Comparison of ENCODE assay signal across 14 cellular contexts in genomic region chr4:2662598-2662997, GRCh38.
A peak's percentile ranks its signal among the peaks of the same experiment; 100 is the strongest.
DNase-seq lines count a peak whose midpoint lies in the region; ATAC-seq and TF ChIP-seq lines count a peak whose summit lies in the region.
"Had no signal": no experiment of that assay in that cellular context is flagged by ENCODE, and none has a peak within 500 bp of the region (broad histone marks: within the 10 kb centered on the region; RNA-seq: fewer than 3 reads in every experiment).

No MANE protein-coding gene starts in this region.

- TF ChIP-seq CTCF in VCaP (conservative IDR thresholded peaks at IDR 0.05) (no peak), fibroblast of mammary gland (conservative IDR thresholded peaks at IDR 0.05; ENCODE audit: control insufficient read depth, insufficient read depth, low read depth, low read length) (no peak), gastrocnemius medialis (IDR thresholded peaks at IDR 0.05 in 4 of 5, conservative IDR thresholded peaks at IDR 0.05 in 1 of 5) (no peak)

- POLR2A ChIA-PET in activated CD4-positive, alpha-beta T cell treated with anti-CD3 and anti-CD28 coated beads, Interleukin-2, amount 10 ng/mL, durations not matched to agents 7 days and 5 days (lab: Charles Lee), result no interaction called here

- no peak overlapping the region for H4K8ac ChIP-seq in mesendoderm (ENCODE audit: low read depth, low read length)

- H2AK5ac ChIP-seq in mesendoderm (ENCODE audit: low read length), result no peak overlapping the region

- no peak overlapping the region for H3K4ac ChIP-seq in mesendoderm (ENCODE audit: low read depth, low read length)

- H3K56ac ChIP-seq in mesendoderm (ENCODE audit: low read length), result no peak overlapping the region

- no peak overlapping the region for H3K4me2 ChIP-seq in mesendoderm (ENCODE audit: low read length)

- TF ChIP-seq POLR2A in gastrocnemius medialis (IDR thresholded peaks at IDR 0.05), result no peak

- H3K27ac Mint-ChIP-seq in activated CD4-positive, alpha-beta T cell treated with anti-CD3 and anti-CD28 coated beads, Interleukin-2, amount 10 ng/mL, durations not matched to agents 7 days and 5 days, result no peak overlapping the region

- no peak overlapping the region for H3K23ac ChIP-seq in mesendoderm (ENCODE audit: low read length)

- DNase-seq in GM04503 (ENCODE audit: low read depth) (peak; percentile 85), fibroblast of mammary gland (ENCODE audit: low read depth) (peak; percentile 98), gastrocnemius medialis (no peak), mesendoderm (no peak), caudate nucleus (lab: John Stamatoyannopoulos, UW) (no peak), NCI-H1105 (lab: John Stamatoyannopoulos, UW) (no peak)
- DNase-seq in activated CD4-positive, alpha-beta T cell treated with anti-CD3 and anti-CD28 coated beads, Interleukin-2, amount 10 ng/mL, durations not matched to agents 7 days and 5 days, result no peak
- DNase-seq: activated effector memory CD4-positive, alpha-beta T cell treated with Interleukin-2 at 50 U/mL for 16 hours; heart left ventricle; midbrain; NCI-H2029 treated with DMSO at 0.1 percent for 48 hours; testis had no signal

- H3K79me2 ChIP-seq in mesendoderm (ENCODE audit: control insufficient read depth, insufficient read depth, low read length), result no peaks in the 10 kb centered on the region

- H3K36me3 Mint-ChIP-seq in activated CD4-positive, alpha-beta T cell treated with anti-CD3 and anti-CD28 coated beads, Interleukin-2, amount 10 ng/mL, durations not matched to agents 7 days and 5 days (ENCODE audit: low read depth), result peaks cover 61% of the 10 kb centered on the region

- H3K9me3 Mint-ChIP-seq in activated CD4-positive, alpha-beta T cell treated with anti-CD3 and anti-CD28 coated beads, Interleukin-2, amount 10 ng/mL, durations not matched to agents 7 days and 5 days, result no peaks in the 10 kb centered on the region
- H3K9me3 Mint-ChIP-seq: IgD-negative memory B cell had no signal

- no peaks in the 10 kb centered on the region for H3K27me3 Mint-ChIP-seq in activated CD4-positive, alpha-beta T cell treated with anti-CD3 and anti-CD28 coated beads, Interleukin-2, amount 10 ng/mL, durations not matched to agents 7 days and 5 days
- H3K27me3 Mint-ChIP-seq: IgD-negative memory B cell had no signal

- peaks cover 19 to 25% of the 10 kb centered on the region in 2 donors for H3K4me1 ChIP-seq in gastrocnemius medialis
- H3K4me1 ChIP-seq in mesendoderm (ENCODE audit: control insufficient read depth, low read depth, low read length), result no peaks in the 10 kb centered on the region

- CTCF ChIA-PET in activated CD4-positive, alpha-beta T cell treated with anti-CD3 and anti-CD28 coated beads, Interleukin-2, amount 10 ng/mL, durations not matched to agents 7 days and 5 days (lab: Charles Lee), result no interaction called here

- no CpG with 5 or more reads among the region's 4 CpGs for WGBS in mesendoderm (ENCODE audit: extremely low coverage, insufficient coverage, low lambda C conversion rate)

- no peak overlapping the region for H3K9ac ChIP-seq in mesendoderm (ENCODE audit: low read length)

- H2BK120ac ChIP-seq in mesendoderm (ENCODE audit: low read depth, low read length), result no peak overlapping the region

- no peak overlapping the region for H4K5ac ChIP-seq in mesendoderm (ENCODE audit: low read length)

- ATAC-seq in gastrocnemius medialis, result no peak
- ATAC-seq: heart left ventricle had no signal

- no peak overlapping the region for H2BK5ac ChIP-seq in mesendoderm (ENCODE audit: low read length)

- in situ Hi-C loops in gastrocnemius medialis (cut with MboI; ENCODE audit: low sequenced_read_pairs in 4 of 4), result loop anchor here in 1 of 4 donors (5.0 kb wide), 1 partner anchor 70 kb away; no protein-coding TSS in a partner anchor

- H3K27ac ChIP-seq in VCaP (peak overlapping the region; percentile 86), gastrocnemius medialis (peak overlapping the region; percentile 65 to 81 (median 77)), mesendoderm (ENCODE audit: low read depth, low read length) (no peak overlapping the region), caudate nucleus (ENCODE audit: low read depth, low read length) (no peak overlapping the region)
- H3K27ac ChIP-seq: testis had no signal

- no peak overlapping the region for H2BK15ac ChIP-seq in mesendoderm (replicated peaks; ENCODE audit: low read depth)

- H3K27me3 ChIP-seq in gastrocnemius medialis, result no peaks in the 10 kb centered on the region
- H3K27me3 ChIP-seq in mesendoderm (ENCODE audit: insufficient read depth, low read length, poor library complexity), result no peaks in the 10 kb centered on the region
- H3K27me3 ChIP-seq: heart left ventricle, testis had no signal

- H3K4me3 ChIP-seq in fibroblast of mammary gland (ENCODE audit: control insufficient read depth, low read depth, low read length) (no peak overlapping the region), gastrocnemius medialis (no peak overlapping the region), mesendoderm (ENCODE audit: low read length) (no peak overlapping the region)
- H3K4me3 ChIP-seq: heart left ventricle, testis had no signal

- peaks cover 0 to 53% of the 10 kb centered on the region in 2 donors for H3K36me3 ChIP-seq in gastrocnemius medialis
- peaks cover 12% of the 10 kb centered on the region for H3K36me3 ChIP-seq in mesendoderm (ENCODE audit: control insufficient read depth, insufficient read depth, low read length)

- intact Hi-C loops in gastrocnemius medialis (cut with DNase I; ENCODE audit: low total_unique reads), result no loop called here

- H3K79me1 ChIP-seq in mesendoderm (ENCODE audit: low read length), result peaks cover 5% of the 10 kb centered on the region

- no peaks in the 10 kb centered on the region for H3K9me3 ChIP-seq in gastrocnemius medialis
- H3K9me3 ChIP-seq: heart left ventricle, testis had no signal

- H3K4me3 Mint-ChIP-seq in activated CD4-positive, alpha-beta T cell treated with anti-CD3 and anti-CD28 coated beads, Interleukin-2, amount 10 ng/mL, durations not matched to agents 7 days and 5 days, result no peak overlapping the region
- H3K4me3 Mint-ChIP-seq: IgD-negative memory B cell had no signal

- H3K4me1 Mint-ChIP-seq in activated CD4-positive, alpha-beta T cell treated with anti-CD3 and anti-CD28 coated beads, Interleukin-2, amount 10 ng/mL, durations not matched to agents 7 days and 5 days, result peaks cover 14% of the 10 kb centered on the region

- H3K18ac ChIP-seq in mesendoderm (ENCODE audit: low read length), result no peak overlapping the region

Comparison
In these comparisons a context has a peak if more than half of its experiments do, and no peak if none do; other contexts are left out.
1. DNase-seq: peak in GM04503 (single experiment) and fibroblast of mammary gland (single experiment); none in gastrocnemius medialis (0 of 2), mesendoderm (single experiment), activated CD4-positive, alpha-beta T cell treated with anti-CD3 and anti-CD28 coated beads, Interleukin-2, amount 10 ng/mL, durations not matched to agents 7 days and 5 days (single experiment), caudate nucleus (0 of 61) and NCI-H1105 (single experiment).
2. H3K27ac ChIP-seq: peak in VCaP (single experiment) and gastrocnemius medialis (4 of 4); none in mesendoderm (single experiment) and caudate nucleus (single experiment).